In genomic region chr11:121309688-121310087, GRCh38 we compare ENCODE assay signal across 12 cellular contexts. TPM values are rescaled to one million over a fixed set of nuclear protein-coding genes. Genes with fewer than 3 reads are reported as not detected.
DNase-seq lines count a peak whose midpoint lies in the region; ATAC-seq, FAIRE-seq and TF ChIP-seq lines count a peak whose summit lies in the region.
"Had no signal": no experiment of that assay in that cellular context is flagged by ENCODE, and none has a peak within 500 bp of the region (broad histone marks: within the 10 kb centered on the region; RNA-seq: fewer than 3 reads in every experiment).

No MANE protein-coding gene starts in this region.

- no peak for TF ChIP-seq CTCF in neural progenitor cell (IDR thresholded peaks at IDR 0.05)

- H3K9me3 ChIP-seq in neural progenitor cell (ENCODE audit: low read depth), result no peaks in the 10 kb centered on the region
- H3K9me3 ChIP-seq: heart right ventricle had no signal

- no peak overlapping the region for H3K27ac ChIP-seq in neural progenitor cell
- H3K27ac ChIP-seq: heart right ventricle, skin epidermis had no signal

- H3K9me3 Mint-ChIP-seq in T-cell, result no peaks in the 10 kb centered on the region
- no peaks in the 10 kb centered on the region for H3K9me3 Mint-ChIP-seq in neural progenitor cell

- H3K27me3 Mint-ChIP-seq in T-cell (no peaks in the 10 kb centered on the region), neural progenitor cell (ENCODE audit: insufficient read depth, low read depth) (peaks cover 3% of the 10 kb centered on the region)

- no peaks in the 10 kb centered on the region for H3K79me2 ChIP-seq in neural progenitor cell (ENCODE audit: low read depth)

- no peaks in the 10 kb centered on the region for H3K27me3 ChIP-seq in neural progenitor cell
- H3K27me3 ChIP-seq: heart right ventricle had no signal

- no peaks in the 10 kb centered on the region for H4K20me1 ChIP-seq in neural progenitor cell (ENCODE audit: low read depth)

- H3K27ac Mint-ChIP-seq in T-cell, result peak overlapping the region; percentile 53 to 59
- H3K27ac Mint-ChIP-seq in neural progenitor cell, result no peak overlapping the region

- H3K4me1 Mint-ChIP-seq in T-cell, result peaks cover 0 to 21% (median 12%) of the 10 kb centered on the region in 3 donors
- no peaks in the 10 kb centered on the region for H3K4me1 Mint-ChIP-seq in neural progenitor cell

- no peak overlapping the region for H3K4me3 ChIP-seq in neural progenitor cell
- H3K4me3 ChIP-seq: heart right ventricle, skin epidermis had no signal

- no peak overlapping the region for H3K9ac ChIP-seq in neural progenitor cell

- H3K4me3 Mint-ChIP-seq in T-cell, result no peak overlapping the region
- no peak overlapping the region for H3K4me3 Mint-ChIP-seq in neural progenitor cell

- no peak overlapping the region for H2AFZ ChIP-seq in neural progenitor cell (replicated peaks)

- H3K36me3 Mint-ChIP-seq in T-cell, result peaks cover 40% of the 10 kb centered on the region
- peaks cover 41% of the 10 kb centered on the region for H3K36me3 Mint-ChIP-seq in neural progenitor cell

- H3K4me2 ChIP-seq in neural progenitor cell, result no peak overlapping the region

- H3F3A ChIP-seq in neural progenitor cell (ENCODE audit: low read depth), result peaks cover 11% of the 10 kb centered on the region

- DNase-seq in GM18507 (ENCODE audit: extremely low spot score, insufficient read length, low read depth) (no peak), T-cell (no peak), neural progenitor cell (ENCODE audit: low spot score) (no peak), hypothalamus (lab: John Stamatoyannopoulos, UW) (no peak), medulla oblongata (ENCODE audit: extremely low spot score) (no peak), DMS 273 (lab: John Stamatoyannopoulos, UW; ENCODE audit: unreplicated experiment) (no peak)
- DNase-seq: activated gamma-delta T cell treated with Interleukin-2 at 50 U/mL for 16 hours; heart right ventricle; stimulated activated naive CD4-positive, alpha-beta T cell treated with Interleukin-2 at 50 U/mL for 16 hours had no signal

- H3K4me1 ChIP-seq in neural progenitor cell, result no peaks in the 10 kb centered on the region
- H3K4me1 ChIP-seq: heart right ventricle had no signal

- peaks cover 4% of the 10 kb centered on the region for H3K36me3 ChIP-seq in neural progenitor cell

- peak; percentile 83 for ATAC-seq in GM19452 (IDR thresholded peaks at IDR 0.05; ENCODE audit: unreplicated experiment)
- peak; percentile 86 for ATAC-seq in HG02973 (IDR thresholded peaks at IDR 0.05; ENCODE audit: unreplicated experiment)
- no peak for ATAC-seq in T-cell (replicated peaks in 1 of 4)
- ATAC-seq: heart right ventricle had no signal

- CTCF ChIA-PET in T-cell (lab: Charles Lee), result no interaction called here

- peak; percentile 92 for FAIRE-seq in GM18507 (lab: Jason Lieb, UNC)

- POLR2A ChIA-PET in T-cell (lab: Charles Lee), result no interaction called here

RNA-seq across cellular contexts. Expression of gene SC5D, which starts 17.1 kb away (rescaled TPM):
- total RNA-seq in T-cell, result 10 to 100 TPM; 19.1 to 51.3 (median 25.6) TPM
- total RNA-seq in neural progenitor cell (ENCODE audit: low replicate concordance), result 43.3 and 80.7 TPM in 2 replicates

Comparison
In these comparisons a context has a peak if more than half of its experiments do, and no peak if none do; other contexts are left out.
1. ATAC-seq: peak in GM19452 (single experiment) and HG02973 (single experiment); none in T-cell (0 of 4).